Comparison of ENCODE assay signal across 17 cellular contexts in the genomic region with DNA sequence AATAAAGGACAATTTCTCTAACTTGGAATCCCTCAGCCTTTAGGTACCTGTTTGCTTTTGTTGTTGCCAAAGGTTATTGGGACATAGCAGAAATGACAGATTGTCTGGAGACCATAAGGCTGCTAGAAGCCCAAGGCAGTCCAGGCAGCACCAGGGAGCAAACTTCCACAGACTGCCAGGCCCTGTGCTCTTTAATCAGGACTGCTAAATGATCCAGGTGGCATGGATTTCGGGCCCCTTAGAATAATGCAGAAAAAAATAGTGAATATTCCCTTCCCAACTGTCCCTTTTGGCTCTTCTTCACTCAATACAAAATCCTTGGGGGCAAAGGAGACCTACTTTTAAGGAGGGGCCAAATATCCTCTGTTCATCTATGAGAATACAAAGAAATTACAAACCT.
DNase-seq lines count a peak whose midpoint lies in the region; ATAC-seq lines count a peak whose summit lies in the region.
"Had no signal": no experiment of that assay in that cellular context is flagged by ENCODE, and none has a peak within 500 bp of the region (broad histone marks: within the 10 kb centered on the region; RNA-seq: fewer than 3 reads in every experiment).

No MANE protein-coding gene starts in this region.

- H3K9me3 Mint-ChIP-seq in stimulated activated naive B cell treated with anti-CD40 and anti-IgM and Interleukin-4, amounts not matched to agents 10 μg/mL and 1 μg/mL and 100 μg/mL, for 72 hours: peaks cover 0 to 9% of the 10 kb centered on the region in 2 donors

- H3K36me3 Mint-ChIP-seq in stimulated activated naive B cell treated with anti-CD40 and anti-IgM and Interleukin-4, amounts not matched to agents 10 μg/mL and 1 μg/mL and 100 μg/mL, for 72 hours: no peaks in the 10 kb centered on the region
- H3K36me3 Mint-ChIP-seq: CD8-positive, alpha-beta T cell had no signal

- H3K4me3 Mint-ChIP-seq in stimulated activated naive B cell treated with anti-CD40 and anti-IgM and Interleukin-4, amounts not matched to agents 10 μg/mL and 1 μg/mL and 100 μg/mL, for 72 hours: no peak overlapping the region
- H3K4me3 Mint-ChIP-seq: B cell; CD4-positive, alpha-beta T cell; CD8-positive, alpha-beta T cell had no signal

- H3K27me3 Mint-ChIP-seq in stimulated activated naive B cell treated with anti-CD40 and anti-IgM and Interleukin-4, amounts not matched to agents 10 μg/mL and 1 μg/mL and 100 μg/mL, for 72 hours: no peaks in the 10 kb centered on the region
- H3K27me3 Mint-ChIP-seq: B cell; CD4-positive, alpha-beta T cell had no signal

- in situ Hi-C loops in G401 (cut with HindIII; ENCODE audit: low sequenced_read_pairs): no loop called here

- no peaks in the 10 kb centered on the region for H3K4me1 Mint-ChIP-seq in stimulated activated naive B cell treated with anti-CD40 and anti-IgM and Interleukin-4, amounts not matched to agents 10 μg/mL and 1 μg/mL and 100 μg/mL, for 72 hours
- H3K4me1 Mint-ChIP-seq: B cell had no signal

- H3K27ac Mint-ChIP-seq in stimulated activated naive B cell treated with anti-CD40 and anti-IgM and Interleukin-4, amounts not matched to agents 10 μg/mL and 1 μg/mL and 100 μg/mL, for 72 hours: no peak overlapping the region
- H3K27ac Mint-ChIP-seq: B cell; CD4-positive, alpha-beta T cell; CD8-positive, alpha-beta T cell had no signal

- ATAC-seq in stimulated activated naive B cell treated with anti-CD40 and anti-IgM and Interleukin-4, amounts not matched to agents 10 μg/mL and 1 μg/mL and 100 μg/mL, for 72 hours (replicated peaks): no peak
- ATAC-seq: A549; CD8-positive, alpha-beta T cell had no signal

- peak; percentile 99 for DNase-seq in G401 (ENCODE audit: low spot score)
- DNase-seq in cerebellar nuclear complex (lab: John Stamatoyannopoulos, UW): peak; percentile 89
- DNase-seq in pons (ENCODE audit: low spot score): peak; percentile 8
- no peak for DNase-seq in stimulated activated naive B cell treated with anti-CD40 and anti-IgM and Interleukin-4, amounts not matched to agents 10 μg/mL and 1 μg/mL and 100 μg/mL, for 72 hours
- DNase-seq in LoVo (ENCODE audit: low spot score): no peak
- DNase-seq: AML-193; CD4-positive, alpha-beta T cell; CD8-positive, alpha-beta T cell; DMS 273 treated with DMSO at 0.1 percent for 48 hours; DMS153; DMS53; DMS79; DND-41; EL; GF-D8 had no signal

Comparison
In these comparisons a context has a peak if more than half of its experiments do, and no peak if none do; other contexts are left out.
1. DNase-seq: peak in G401 (single experiment), cerebellar nuclear complex (2 of 2) and pons (single experiment); none in stimulated activated naive B cell treated with anti-CD40 and anti-IgM and Interleukin-4, amounts not matched to agents 10 μg/mL and 1 μg/mL and 100 μg/mL, for 72 hours (single experiment) and LoVo (single experiment).